In the genomic region with DNA sequence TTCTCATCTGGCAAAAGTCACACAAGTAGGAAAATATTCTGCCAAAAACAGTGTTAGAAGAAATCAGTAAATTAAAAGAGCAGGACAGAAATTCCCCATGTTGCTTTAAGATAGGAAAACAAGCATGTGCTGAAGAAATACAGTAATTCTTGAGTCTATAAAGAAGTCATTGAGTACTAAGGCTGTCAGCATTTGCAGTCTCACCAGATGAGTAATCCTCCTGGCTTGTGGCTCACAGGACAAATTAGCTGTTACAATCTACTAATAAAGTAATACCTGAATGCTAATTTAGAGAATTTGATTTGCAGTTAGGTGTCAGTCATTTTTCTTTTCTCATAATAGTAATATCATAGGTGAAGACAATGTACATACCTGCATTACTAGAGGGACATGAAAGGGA, we compare ENCODE assay signal across 18 cellular contexts.
DNase-seq lines count a peak whose midpoint lies in the region; ATAC-seq, FAIRE-seq and TF ChIP-seq lines count a peak whose summit lies in the region.
"Had no signal": no experiment of that assay in that cellular context is flagged by ENCODE, and none has a peak within 500 bp of the region (broad histone marks: within the 10 kb centered on the region; RNA-seq: fewer than 3 reads in every experiment).

No MANE protein-coding gene starts in this region.

- TF ChIP-seq POLR2A in H54 (IDR thresholded peaks at IDR 0.05; ENCODE audit: low read depth, low read length), result no peak

- ATAC-seq in left lung, result peak; percentile 63

- H3K36me3 Mint-ChIP-seq in mesothelial cell of epicardium, result peaks cover 2% of the 10 kb centered on the region
- H3K36me3 Mint-ChIP-seq: IgD-negative memory B cell had no signal

- FAIRE-seq in H54 (lab: Jason Lieb, UNC), result no peak
- FAIRE-seq: GM12891, RCC 7860 had no signal

- H3K27me3 Mint-ChIP-seq in mesothelial cell of epicardium (ENCODE audit: low read depth), result peaks cover 1% of the 10 kb centered on the region
- H3K27me3 Mint-ChIP-seq: CD4-positive, alpha-beta T cell; IgD-negative memory B cell had no signal

- intact Hi-C loops in left lung (cut with DNase I), result no loop called here

- H3K27me3 ChIP-seq in left lung, result no peaks in the 10 kb centered on the region

- peaks cover 0 to 8% of the 10 kb centered on the region in 2 donors for H3K9me3 ChIP-seq in left lung

- no peak overlapping the region for H3K4me3 ChIP-seq in epithelial cell of proximal tubule (ENCODE audit: low read depth, low read length)
- H3K4me3 ChIP-seq in left lung, result no peak overlapping the region

- DNase-seq in AG08395 (ENCODE audit: low spot score) (peak; percentile 18), RKO (ENCODE audit: low spot score) (peak; percentile 9), epithelial cell of proximal tubule (ENCODE audit: low read depth) (peak; percentile 9), left lung (no peak), COLO829 (ENCODE audit: low spot score) (no peak), NCI-H1436 treated with DMSO at 0.1 percent for 48 hours (lab: John Stamatoyannopoulos, UW) (no peak), mesothelial cell of epicardium (ENCODE audit: low spot score in 2 of 2, unreplicated experiment in 2 of 2) (no peak), H54 (ENCODE audit: insufficient read length, low spot score) (no peak)
- DNase-seq: CD4-positive, alpha-beta T cell; DMS153; EL; H9; NCI-H1092 treated with DMSO at 0.1 percent for 48 hours; Right ventricle myocardium superior had no signal

- H3K9me3 Mint-ChIP-seq in mesothelial cell of epicardium, result peaks cover 18% of the 10 kb centered on the region

- H3K4me1 Mint-ChIP-seq in mesothelial cell of epicardium, result no peaks in the 10 kb centered on the region
- H3K4me1 Mint-ChIP-seq: H9 had no signal

- no peak overlapping the region for H3K27ac Mint-ChIP-seq in mesothelial cell of epicardium
- H3K27ac Mint-ChIP-seq: CD4-positive, alpha-beta T cell; H9; IgD-negative memory B cell had no signal

- TF ChIP-seq CTCF in epithelial cell of proximal tubule (conservative IDR thresholded peaks at IDR 0.05; ENCODE audit: low read depth, low read length) (no peak), left lung (IDR thresholded peaks at IDR 0.05) (no peak), mesothelial cell of epicardium (IDR thresholded peaks at IDR 0.05; ENCODE audit: unreplicated experiment) (no peak)

- H3K4me3 Mint-ChIP-seq in mesothelial cell of epicardium, result no peak overlapping the region
- H3K4me3 Mint-ChIP-seq: CD4-positive, alpha-beta T cell; H9; IgD-negative memory B cell had no signal

- H3K27ac ChIP-seq in left lung, result no peak overlapping the region
- H3K27ac ChIP-seq: 22Rv1 had no signal

- no peaks in the 10 kb centered on the region for H3K36me3 ChIP-seq in left lung

- H3K4me1 ChIP-seq in left lung, result no peaks in the 10 kb centered on the region

Comparison
In these comparisons a context has a peak if more than half of its experiments do, and no peak if none do; other contexts are left out.
1. DNase-seq: peak in AG08395 (single experiment), RKO (single experiment) and epithelial cell of proximal tubule (single experiment); none in left lung (0 of 2), COLO829 (single experiment), NCI-H1436 treated with DMSO at 0.1 percent for 48 hours (single experiment), mesothelial cell of epicardium (0 of 2) and H54 (single experiment).